10 cellular contexts compared by ENCODE assay signal in the genomic region with DNA sequence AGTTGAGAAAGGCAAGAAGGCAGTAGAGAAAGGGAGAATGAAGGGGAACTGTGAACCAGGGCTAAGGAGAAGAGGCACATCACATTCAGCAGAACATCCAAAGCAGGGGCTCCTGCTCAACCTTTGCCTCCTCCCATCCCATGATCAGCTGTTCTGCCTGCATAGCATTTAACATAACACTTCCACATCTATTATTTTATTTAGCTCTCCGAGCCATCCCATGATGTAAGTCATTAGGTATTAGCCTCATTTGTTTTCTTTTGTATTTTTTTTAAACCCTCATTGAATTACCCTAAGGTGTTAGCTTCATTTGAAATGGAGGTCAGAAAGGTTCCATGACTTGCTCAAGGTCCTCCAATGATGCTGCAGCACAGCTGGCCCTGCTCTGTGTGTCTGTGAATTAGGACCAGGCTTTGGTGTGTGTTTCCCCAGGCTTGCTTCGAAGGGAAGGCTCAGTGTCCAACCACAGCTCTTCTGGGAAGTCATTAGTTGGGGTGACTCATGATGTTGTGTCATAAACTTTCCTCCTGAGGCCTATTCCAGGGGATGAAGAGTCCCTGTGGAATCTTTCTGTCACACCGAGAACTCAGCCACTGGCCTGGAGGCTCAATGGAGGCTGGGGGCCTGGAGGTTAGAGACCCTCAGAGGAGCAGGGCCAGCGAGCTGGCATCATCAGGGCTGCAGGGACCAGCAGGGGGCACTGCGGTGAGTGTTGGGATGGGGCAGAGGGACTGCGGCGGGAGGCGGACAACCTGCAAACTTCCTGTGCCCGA. TPM values are rescaled to one million over a fixed set of nuclear protein-coding genes. Genes with fewer than 3 reads are reported as not detected.
DNase-seq lines count a peak whose midpoint lies in the region; ATAC-seq and TF ChIP-seq lines count a peak whose summit lies in the region.
"Had no signal": no experiment of that assay in that cellular context is flagged by ENCODE, and none has a peak within 500 bp of the region (broad histone marks: within the 10 kb centered on the region; RNA-seq: fewer than 3 reads in every experiment).

No MANE protein-coding gene starts in this region.

- no peak overlapping the region for H3K9ac ChIP-seq in SU-DHL-6 (ENCODE audit: low read length)

- WGBS in gastroesophageal sphincter (ENCODE audit: low coverage in 1 of 2), 2 donors: 53% methylated on average over 7 of the region's 9 CpGs; no CpG with 5 or more reads in 1 of the 2 donors
- 64% methylated on average over 8 of the region's 9 CpGs for WGBS in esophagus muscularis mucosa

- H3K27me3 Mint-ChIP-seq in stimulated activated naive CD8-positive, alpha-beta T cell treated with anti-CD3 and anti-CD28 coated beads, Interleukin-15, amount 100 ng/mL, for 72 hours: no peaks in the 10 kb centered on the region

- H3K4me2 ChIP-seq in SU-DHL-6 (ENCODE audit: low read depth, low read length, poor library complexity, severe bottlenecking): no peak overlapping the region

- no peaks in the 10 kb centered on the region for H3K9me3 Mint-ChIP-seq in stimulated activated naive CD8-positive, alpha-beta T cell treated with anti-CD3 and anti-CD28 coated beads, Interleukin-15, amount 100 ng/mL, for 72 hours

- H4K20me1 ChIP-seq in SU-DHL-6 (ENCODE audit: low read depth, low read length): no peaks in the 10 kb centered on the region

- TF ChIP-seq EP300 in gastroesophageal sphincter (IDR thresholded peaks at IDR 0.05) (no peak), esophagus muscularis mucosa (IDR thresholded peaks at IDR 0.05) (no peak)

- TF ChIP-seq CTCF in SU-DHL-6 (IDR thresholded peaks at IDR 0.05; ENCODE audit: insufficient read depth, low read length, poor library complexity, severe bottlenecking): peak; percentile 90
- peak in 1 of 4 experiments; percentile 20 for TF ChIP-seq CTCF in gastroesophageal sphincter (IDR thresholded peaks at IDR 0.05)
- TF ChIP-seq CTCF in esophagus muscularis mucosa (IDR thresholded peaks at IDR 0.05): no peak

- TF ChIP-seq POLR2A in gastroesophageal sphincter (IDR thresholded peaks at IDR 0.05) (no peak), esophagus muscularis mucosa (IDR thresholded peaks at IDR 0.05; ENCODE audit: low read depth) (no peak)

- no peaks in the 10 kb centered on the region for H3K9me3 ChIP-seq in SU-DHL-6 (ENCODE audit: insufficient read depth, low read length)
- no peaks in the 10 kb centered on the region for H3K9me3 ChIP-seq in gastroesophageal sphincter
- H3K9me3 ChIP-seq in esophagus muscularis mucosa: no peaks in the 10 kb centered on the region

- intact Hi-C loops in esophagus muscularis mucosa (cut with DNase I): no loop called here

- no peaks in the 10 kb centered on the region for H3K79me2 ChIP-seq in SU-DHL-6 (ENCODE audit: insufficient read depth, low read length)

- peak overlapping the region in 1 of 2 donors; percentile 10 for H3K27ac Mint-ChIP-seq in stimulated activated naive CD8-positive, alpha-beta T cell treated with anti-CD3 and anti-CD28 coated beads, Interleukin-15, amount 100 ng/mL, for 72 hours
- H3K27ac Mint-ChIP-seq: nephron had no signal

- DNase-seq in stimulated activated naive CD8-positive, alpha-beta T cell treated with anti-CD3 and anti-CD28 coated beads, Interleukin-15, Interleukin-2, amounts not matched to agents 100 U/mL and 50 U/mL, for 24 hours: peak; percentile 38
- no peak for DNase-seq in stimulated activated naive CD8-positive, alpha-beta T cell treated with anti-CD3 and anti-CD28 coated beads, Interleukin-15, amount 100 ng/mL, for 72 hours
- DNase-seq in esophagus muscularis mucosa (ENCODE audit: extremely low spot score): no peak
- no peak for DNase-seq in inferior parietal cortex (ENCODE audit: extremely low spot score)

- H3K4me3 Mint-ChIP-seq in stimulated activated naive CD8-positive, alpha-beta T cell treated with anti-CD3 and anti-CD28 coated beads, Interleukin-15, amount 100 ng/mL, for 72 hours: no peak overlapping the region
- H3K4me3 Mint-ChIP-seq: nephron had no signal

- no peaks in the 10 kb centered on the region for H3F3A ChIP-seq in SU-DHL-6 (ENCODE audit: insufficient read depth)

- peak overlapping the region; percentile 47 for H2AFZ ChIP-seq in SU-DHL-6 (ENCODE audit: low read depth, low read length, severe bottlenecking)

- H3K27ac ChIP-seq in SU-DHL-6 (ENCODE audit: low read depth, low read length) (no peak overlapping the region), gastroesophageal sphincter (no peak overlapping the region), esophagus muscularis mucosa (replicated peaks in 1 of 4) (no peak overlapping the region)

- ATAC-seq in stimulated activated naive CD8-positive, alpha-beta T cell treated with anti-CD3 and anti-CD28 coated beads, Interleukin-15, Interleukin-2, amounts not matched to agents 100 U/mL and 50 U/mL, for 24 hours: peak; percentile 53
- ATAC-seq in stimulated activated naive CD8-positive, alpha-beta T cell treated with anti-CD3 and anti-CD28 coated beads, Interleukin-15, amount 100 ng/mL, for 72 hours: no peak
- ATAC-seq in gastroesophageal sphincter (peak; percentile 85), HG03521 (IDR thresholded peaks at IDR 0.05; ENCODE audit: unreplicated experiment) (no peak), HG03175 (IDR thresholded peaks at IDR 0.05; ENCODE audit: unreplicated experiment) (no peak)

- H3K4me3 ChIP-seq in SU-DHL-6 (ENCODE audit: insufficient read depth, low read length, poor library complexity, severe bottlenecking): no peak overlapping the region
- no peak overlapping the region for H3K4me3 ChIP-seq in gastroesophageal sphincter
- no peak overlapping the region for H3K4me3 ChIP-seq in esophagus muscularis mucosa

- peaks cover 26% of the 10 kb centered on the region for H3K4me1 Mint-ChIP-seq in stimulated activated naive CD8-positive, alpha-beta T cell treated with anti-CD3 and anti-CD28 coated beads, Interleukin-15, amount 100 ng/mL, for 72 hours
- H3K4me1 Mint-ChIP-seq: nephron had no signal

- no peaks in the 10 kb centered on the region for H3K9me2 ChIP-seq in SU-DHL-6 (replicated peaks; ENCODE audit: insufficient read depth, low read length)

- H3K36me3 ChIP-seq in SU-DHL-6 (ENCODE audit: low read length): no peaks in the 10 kb centered on the region
- H3K36me3 ChIP-seq in gastroesophageal sphincter: no peaks in the 10 kb centered on the region
- no peaks in the 10 kb centered on the region for H3K36me3 ChIP-seq in esophagus muscularis mucosa

- H3K4me1 ChIP-seq in gastroesophageal sphincter: no peaks in the 10 kb centered on the region
- peaks cover 0 to 9% (median 0%) of the 10 kb centered on the region in 4 donors for H3K4me1 ChIP-seq in esophagus muscularis mucosa

- H3K27me3 ChIP-seq in SU-DHL-6 (ENCODE audit: low read length) (no peaks in the 10 kb centered on the region), gastroesophageal sphincter (peaks cover 9% of the 10 kb centered on the region), esophagus muscularis mucosa (peaks cover 0 to 8% (median 0%) of the 10 kb centered on the region in 4 donors)

RNA-seq across cellular contexts. Expression of gene NPFFR1, which starts 16.5 kb away (rescaled TPM):
- total RNA-seq in gastroesophageal sphincter (under 1 TPM in 3 of 4 donors, not detected in 1; under 0.01 to 0.04 (median under 0.01) TPM), esophagus muscularis mucosa (not detected)
- total RNA-seq: activated CD8-positive, alpha-beta memory T cell treated with anti-CD3 and anti-CD28 coated beads for 36 hours had no signal

RNA-seq across cellular contexts. Expression of gene PPA1, which starts 34.1 kb away (rescaled TPM):
- total RNA-seq in gastroesophageal sphincter (10 to 100 TPM; 45.0 to 91.4 (median 78.6) TPM), esophagus muscularis mucosa (100 to 1,000 TPM in 1 of 4 donors, 10 to 100 TPM in 3; 72.6 to 105 (median 82.2) TPM)

Comparison
In these comparisons a context has a peak if more than half of its experiments do, and no peak if none do; other contexts are left out.
1. ATAC-seq: peak in stimulated activated naive CD8-positive, alpha-beta T cell treated with anti-CD3 and anti-CD28 coated beads, Interleukin-15, Interleukin-2, amounts not matched to agents 100 U/mL and 50 U/mL, for 24 hours (single experiment) and gastroesophageal sphincter (single experiment); none in stimulated activated naive CD8-positive, alpha-beta T cell treated with anti-CD3 and anti-CD28 coated beads, Interleukin-15, amount 100 ng/mL, for 72 hours (single experiment), HG03521 (single experiment) and HG03175 (single experiment).